In genomic region chr13:75871059-75871458, GRCh38 we compare ENCODE assay signal across 2 cellular contexts.
TF ChIP-seq lines count a peak whose summit lies in the region.

No MANE protein-coding gene starts in this region.

TF ChIP-seq in SK-N-SH, 30 proteins besides CTCF, POLR2A, EP300 and RAD21 (continued from another document):
- TF ChIP-seq, protein P1, sequence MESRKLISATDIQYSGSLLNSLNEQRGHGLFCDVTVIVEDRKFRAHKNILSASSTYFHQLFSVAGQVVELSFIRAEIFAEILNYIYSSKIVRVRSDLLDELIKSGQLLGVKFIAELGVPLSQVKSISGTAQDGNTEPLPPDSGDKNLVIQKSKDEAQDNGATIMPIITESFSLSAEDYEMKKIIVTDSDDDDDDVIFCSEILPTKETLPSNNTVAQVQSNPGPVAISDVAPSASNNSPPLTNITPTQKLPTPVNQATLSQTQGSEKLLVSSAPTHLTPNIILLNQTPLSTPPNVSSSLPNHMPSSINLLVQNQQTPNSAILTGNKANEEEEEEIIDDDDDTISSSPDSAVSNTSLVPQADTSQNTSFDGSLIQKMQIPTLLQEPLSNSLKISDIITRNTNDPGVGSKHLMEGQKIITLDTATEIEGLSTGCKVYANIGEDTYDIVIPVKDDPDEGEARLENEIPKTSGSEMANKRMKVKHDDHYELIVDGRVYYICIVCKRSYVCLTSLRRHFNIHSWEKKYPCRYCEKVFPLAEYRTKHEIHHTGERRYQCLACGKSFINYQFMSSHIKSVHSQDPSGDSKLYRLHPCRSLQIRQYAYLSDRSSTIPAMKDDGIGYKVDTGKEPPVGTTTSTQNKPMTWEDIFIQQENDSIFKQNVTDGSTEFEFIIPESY (IDR thresholded peaks at IDR 0.05; ENCODE audit: borderline replicate concordance, low read depth) = no peak
- TF ChIP-seq ELF1 (IDR thresholded peaks at IDR 0.05) (no peak), USF2 (IDR thresholded peaks at IDR 0.05; ENCODE audit: borderline replicate concordance, low read depth, low read length) (no peak), YY1 (IDR thresholded peaks at IDR 0.05; ENCODE audit: low read depth) (no peak), CHD2 (IDR thresholded peaks at IDR 0.05; ENCODE audit: low read length, partially characterized antibody) (no peak), MXI1 (IDR thresholded peaks at IDR 0.05; ENCODE audit: low read depth, low read length) (no peak), REST (IDR thresholded peaks at IDR 0.05; ENCODE audit: low read depth, low read length) (no peak)

TF ChIP-seq in SK-N-SH treated with all-trans-retinoic acid at 6 μM for 48 hours, 23 proteins besides CTCF, POLR2A, EP300 and RAD21 (continued from another document):
- TF ChIP-seq ESRRG (CRISPR knock-in tag; IDR thresholded peaks at IDR 0.05) (no peak), ZNF8 (CRISPR knock-in tag; IDR thresholded peaks at IDR 0.05) (no peak), ZC3H10 (CRISPR knock-in tag; IDR thresholded peaks at IDR 0.05) (no peak)
